ENCODE assay signal across 17 cellular contexts in the genomic region with DNA sequence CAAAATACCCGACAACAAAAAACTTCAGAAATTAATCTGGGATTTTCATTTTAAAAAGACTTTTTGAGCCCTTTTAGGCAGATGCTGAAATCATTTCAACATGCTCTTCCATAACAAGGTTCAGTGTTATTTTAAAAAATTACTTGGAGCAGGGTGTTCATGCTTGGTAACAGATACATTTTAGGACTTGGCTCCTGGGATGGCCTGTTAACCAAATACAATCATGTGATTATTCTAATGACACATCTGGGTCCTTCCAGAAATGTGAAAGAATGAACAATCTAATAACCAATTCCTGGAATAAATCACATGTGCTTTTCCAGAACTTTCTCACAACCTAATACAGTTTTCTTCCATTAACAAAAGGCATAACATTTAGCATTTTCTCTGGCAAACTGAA.
DNase-seq lines count a peak whose midpoint lies in the region; ATAC-seq, FAIRE-seq and TF ChIP-seq lines count a peak whose summit lies in the region.
"Had no signal": no experiment of that assay in that cellular context is flagged by ENCODE, and none has a peak within 500 bp of the region (broad histone marks: within the 10 kb centered on the region; RNA-seq: fewer than 3 reads in every experiment).

No MANE protein-coding gene starts in this region.

- no peak overlapping the region for H3K4me3 ChIP-seq in astrocyte (ENCODE audit: insufficient read depth, low read depth, low read length)
- no peak overlapping the region for H3K4me3 ChIP-seq in hepatocyte
- no peak overlapping the region for H3K4me3 ChIP-seq in skeletal muscle satellite cell (ENCODE audit: low read length)
- H3K4me3 ChIP-seq in spleen: no peak overlapping the region
- H3K4me3 ChIP-seq: HAP-1 had no signal

- no peak for TF ChIP-seq POLR2A in spleen (IDR thresholded peaks at IDR 0.05)

- H3K36me3 Mint-ChIP-seq in CD4-positive, alpha-beta T cell (ENCODE audit: low read depth): peaks cover 21% of the 10 kb centered on the region
- H3K36me3 Mint-ChIP-seq in astrocyte (ENCODE audit: low read depth, unreplicated experiment) (peaks cover 7% of the 10 kb centered on the region), endothelial cell (ENCODE audit: low read depth, unreplicated experiment) (peaks cover 5% of the 10 kb centered on the region)
- H3K36me3 Mint-ChIP-seq in activated CD8-positive, alpha-beta T cell treated with anti-CD3 and anti-CD28 coated beads, Interleukin-2, amount 10 ng/mL, durations not matched to agents 7 days and 5 days (ENCODE audit: low read depth): peaks cover 5% of the 10 kb centered on the region

- DNase-seq in CD4-positive, alpha-beta T cell: no peak
- no peak for DNase-seq in astrocyte (ENCODE audit: low read depth)
- DNase-seq in hepatocyte (ENCODE audit: low spot score): no peak
- no peak for DNase-seq in activated CD8-positive, alpha-beta T cell treated with anti-CD3 and anti-CD28 coated beads, Interleukin-2, amount 10 ng/mL, durations not matched to agents 7 days and 5 days
- DNase-seq in glomerular visceral epithelial cell (ENCODE audit: extremely low spot score): no peak
- no peak for DNase-seq in spleen
- DNase-seq in endothelial cell (ENCODE audit: low spot score): no peak
- DNase-seq: naive B cell, NCI-H1417 treated with DMSO at 0.1 percent for 48 hours, NCI-H226 had no signal

- H2AFZ ChIP-seq in astrocyte (ENCODE audit: low read depth, low read length): no peak overlapping the region
- no peak overlapping the region for H2AFZ ChIP-seq in hepatocyte

- H3K4me1 Mint-ChIP-seq in CD4-positive, alpha-beta T cell (ENCODE audit: low read depth): peaks cover 25% of the 10 kb centered on the region
- H3K4me1 Mint-ChIP-seq in astrocyte (ENCODE audit: low read depth, unreplicated experiment) (peaks cover 24% of the 10 kb centered on the region), endothelial cell (ENCODE audit: unreplicated experiment) (no peaks in the 10 kb centered on the region)
- H3K4me1 Mint-ChIP-seq in activated CD8-positive, alpha-beta T cell treated with anti-CD3 and anti-CD28 coated beads, Interleukin-2, amount 10 ng/mL, durations not matched to agents 7 days and 5 days (ENCODE audit: low read depth): peaks cover 12% of the 10 kb centered on the region
- H3K4me1 Mint-ChIP-seq: B cell, naive B cell had no signal

- H3K36me3 ChIP-seq in astrocyte (ENCODE audit: insufficient read depth, low read length): no peaks in the 10 kb centered on the region
- no peaks in the 10 kb centered on the region for H3K36me3 ChIP-seq in hepatocyte (replicated peaks; ENCODE audit: insufficient read depth, low read depth)
- no peaks in the 10 kb centered on the region for H3K36me3 ChIP-seq in skeletal muscle satellite cell (ENCODE audit: insufficient read depth, low read length)
- no peaks in the 10 kb centered on the region for H3K36me3 ChIP-seq in spleen
- H3K36me3 ChIP-seq: HAP-1 had no signal

- no peaks in the 10 kb centered on the region for H3K9me2 ChIP-seq in hepatocyte (replicated peaks; ENCODE audit: insufficient read depth)

- peak; percentile 4 for ATAC-seq in CD4-positive, alpha-beta T cell (ENCODE audit: poor library complexity)
- no peak for ATAC-seq in activated CD8-positive, alpha-beta T cell treated with anti-CD3 and anti-CD28 coated beads, Interleukin-2, amount 10 ng/mL, durations not matched to agents 7 days and 5 days

- H4K20me1 ChIP-seq in astrocyte (ENCODE audit: insufficient read depth, low read length) (no peaks in the 10 kb centered on the region), hepatocyte (ENCODE audit: insufficient read depth, poor library complexity, severe bottlenecking) (no peaks in the 10 kb centered on the region)

- H3K9me3 ChIP-seq in CD4-positive, alpha-beta T cell (ENCODE audit: control insufficient read depth, low read length): peaks cover 21% of the 10 kb centered on the region
- peaks cover 9% of the 10 kb centered on the region for H3K9me3 ChIP-seq in astrocyte (ENCODE audit: insufficient read depth, low read depth, low read length)
- H3K9me3 ChIP-seq in hepatocyte (ENCODE audit: low read depth): no peaks in the 10 kb centered on the region
- H3K9me3 ChIP-seq in skeletal muscle satellite cell (replicated peaks; ENCODE audit: low read length): peaks cover 6% of the 10 kb centered on the region
- peaks cover 0 to 27% (median 26%) of the 10 kb centered on the region in 8 donors for H3K9me3 ChIP-seq in spleen
- H3K9me3 ChIP-seq: HAP-1 had no signal

- H3K27me3 Mint-ChIP-seq in CD4-positive, alpha-beta T cell: peaks cover 4% of the 10 kb centered on the region
- no peaks in the 10 kb centered on the region for H3K27me3 Mint-ChIP-seq in astrocyte (ENCODE audit: low read depth, unreplicated experiment)
- H3K27me3 Mint-ChIP-seq in activated CD8-positive, alpha-beta T cell treated with anti-CD3 and anti-CD28 coated beads, Interleukin-2, amount 10 ng/mL, durations not matched to agents 7 days and 5 days (ENCODE audit: low read depth): peaks cover 12% of the 10 kb centered on the region
- no peaks in the 10 kb centered on the region for H3K27me3 Mint-ChIP-seq in endothelial cell (ENCODE audit: unreplicated experiment)

- 58% methylated on average over 1 of the region's 1 CpG for WGBS in hepatocyte (ENCODE audit: low lambda C conversion rate, missing lambda C conversion rate)
- 45 to 66% (median 52%) methylated on average over 1 of the region's 1 CpG for WGBS in spleen, 5 donors

- POLR2A ChIA-PET in CD4-positive, alpha-beta T cell (lab: Charles Lee): interaction anchor here (1.0 kb wide), 1 partner anchor 11 kb away, joined by 4 read pairs; no protein-coding TSS in a partner anchor
- POLR2A ChIA-PET in activated CD8-positive, alpha-beta T cell treated with anti-CD3 and anti-CD28 coated beads, Interleukin-2, amount 10 ng/mL, durations not matched to agents 7 days and 5 days (lab: Charles Lee): no interaction called here

- H3K27me3 ChIP-seq in CD4-positive, alpha-beta T cell (ENCODE audit: control insufficient read depth, insufficient read depth, low read length): peaks cover 3% of the 10 kb centered on the region
- H3K27me3 ChIP-seq in astrocyte (ENCODE audit: insufficient read depth, low read length): no peaks in the 10 kb centered on the region
- peaks cover 3% of the 10 kb centered on the region for H3K27me3 ChIP-seq in hepatocyte
- no peaks in the 10 kb centered on the region for H3K27me3 ChIP-seq in skeletal muscle satellite cell (ENCODE audit: control insufficient read depth, insufficient read depth, low read length)
- peaks cover 0 to 41% (median 0%) of the 10 kb centered on the region in 7 donors for H3K27me3 ChIP-seq in spleen (replicated peaks in 1 of 7)

- H3K4me3 Mint-ChIP-seq in CD4-positive, alpha-beta T cell: no peak overlapping the region
- H3K4me3 Mint-ChIP-seq in astrocyte (ENCODE audit: unreplicated experiment) (no peak overlapping the region), endothelial cell (ENCODE audit: unreplicated experiment) (no peak overlapping the region)
- no peak overlapping the region for H3K4me3 Mint-ChIP-seq in activated CD8-positive, alpha-beta T cell treated with anti-CD3 and anti-CD28 coated beads, Interleukin-2, amount 10 ng/mL, durations not matched to agents 7 days and 5 days
- H3K4me3 Mint-ChIP-seq: B cell, naive B cell had no signal

- peak overlapping the region; percentile 68 for H3K4me2 ChIP-seq in astrocyte (ENCODE audit: low read length)
- peak overlapping the region; percentile 38 for H3K4me2 ChIP-seq in hepatocyte
- peak overlapping the region; percentile 28 for H3K4me2 ChIP-seq in skeletal muscle satellite cell (ENCODE audit: low read length)

- FAIRE-seq in astrocyte (lab: Jason Lieb, UNC): no peak

- H3K9ac ChIP-seq in astrocyte (ENCODE audit: low read length) (peak overlapping the region; percentile 2), skeletal muscle satellite cell (ENCODE audit: low read depth, low read length) (peak overlapping the region; percentile 30)

- no peak overlapping the region for H3K27ac ChIP-seq in CD4-positive, alpha-beta T cell (ENCODE audit: low read depth, low read length)
- H3K27ac ChIP-seq in astrocyte (ENCODE audit: low read depth, low read length) (no peak overlapping the region), hepatocyte (no peak overlapping the region), spleen (peak overlapping the region in 3 of 8 donors; percentile 19 to 27 (median 25))
- H3K27ac ChIP-seq: epithelial cell of prostate, RWPE1 had no signal

- intact Hi-C loops in CD4-positive, alpha-beta T cell (cut with DNase I, micrococcal nuclease): loop anchor here in 1 of 2 experiments (10.0 kb wide), 2 partner anchors 76 to 126 kb away; no protein-coding TSS in a partner anchor
- intact Hi-C loops in spleen (cut with DNase I; ENCODE audit: low total_unique reads): no loop called here

- H3K79me2 ChIP-seq in astrocyte (ENCODE audit: insufficient read depth, low read length) (no peaks in the 10 kb centered on the region), hepatocyte (no peaks in the 10 kb centered on the region)

- CTCF ChIA-PET in CD4-positive, alpha-beta T cell (lab: Charles Lee): no interaction called here
- CTCF ChIA-PET in activated CD8-positive, alpha-beta T cell treated with anti-CD3 and anti-CD28 coated beads, Interleukin-2, amount 10 ng/mL, durations not matched to agents 7 days and 5 days (lab: Charles Lee): no interaction called here

- H3K4me1 ChIP-seq in astrocyte (ENCODE audit: insufficient read depth, low read length) (peaks cover 7% of the 10 kb centered on the region), hepatocyte (ENCODE audit: insufficient read depth) (no peaks in the 10 kb centered on the region), skeletal muscle satellite cell (ENCODE audit: control insufficient read depth, insufficient read depth, low read length) (peaks cover 15% of the 10 kb centered on the region), spleen (peaks cover 0 to 20% (median 10%) of the 10 kb centered on the region in 6 donors)
- H3K4me1 ChIP-seq: HAP-1 had no signal

- TF ChIP-seq CTCF in CD4-positive, alpha-beta T cell (IDR thresholded peaks at IDR 0.05): no peak
- no peak for TF ChIP-seq CTCF in astrocyte (IDR thresholded peaks at IDR 0.05; ENCODE audit: insufficient read depth, low read depth, low read length)
- no peak for TF ChIP-seq CTCF in hepatocyte (IDR thresholded peaks at IDR 0.05; ENCODE audit: poor library complexity)
- no peak for TF ChIP-seq CTCF in spleen (IDR thresholded peaks at IDR 0.05 in 8 of 11, conservative IDR thresholded peaks at IDR 0.05 in 3 of 11)
- no peak for TF ChIP-seq CTCF in endothelial cell (IDR thresholded peaks at IDR 0.05; ENCODE audit: unreplicated experiment)

- H3K9me3 Mint-ChIP-seq in CD4-positive, alpha-beta T cell: peaks cover 2% of the 10 kb centered on the region
- H3K9me3 Mint-ChIP-seq in astrocyte (ENCODE audit: unreplicated experiment): peaks cover 20% of the 10 kb centered on the region
- peaks cover 24% of the 10 kb centered on the region for H3K9me3 Mint-ChIP-seq in activated CD8-positive, alpha-beta T cell treated with anti-CD3 and anti-CD28 coated beads, Interleukin-2, amount 10 ng/mL, durations not matched to agents 7 days and 5 days (ENCODE audit: insufficient read depth)
- H3K9me3 Mint-ChIP-seq in endothelial cell (ENCODE audit: unreplicated experiment): peaks cover 13% of the 10 kb centered on the region

- H3K27ac Mint-ChIP-seq in CD4-positive, alpha-beta T cell: peak overlapping the region; percentile 70
- H3K27ac Mint-ChIP-seq in astrocyte (ENCODE audit: unreplicated experiment) (peak overlapping the region; percentile 97), endothelial cell (ENCODE audit: unreplicated experiment) (no peak overlapping the region)
- no peak overlapping the region for H3K27ac Mint-ChIP-seq in activated CD8-positive, alpha-beta T cell treated with anti-CD3 and anti-CD28 coated beads, Interleukin-2, amount 10 ng/mL, durations not matched to agents 7 days and 5 days
- H3K27ac Mint-ChIP-seq: B cell, progenitor cell of endocrine pancreas, WTC11 had no signal

Comparison
In these comparisons a context has a peak if more than half of its experiments do, and no peak if none do; other contexts are left out.
1. H3K27ac Mint-ChIP-seq: peak in CD4-positive, alpha-beta T cell (single experiment) and astrocyte (single experiment); none in activated CD8-positive, alpha-beta T cell treated with anti-CD3 and anti-CD28 coated beads, Interleukin-2, amount 10 ng/mL, durations not matched to agents 7 days and 5 days (single experiment) and endothelial cell (single experiment).
2. Peak in every context shown above with its lines, with median percentiles within 50 percentile points of each other: H3K4me2 ChIP-seq.